ENCODE assay signal across 14 cellular contexts in genomic region chr10:78199759-78200158, GRCh38.
A peak's percentile ranks its signal among the peaks of the same experiment; 100 is the strongest.
DNase-seq lines count a peak whose midpoint lies in the region; ATAC-seq and TF ChIP-seq lines count a peak whose summit lies in the region.
"Had no signal": no experiment of that assay in that cellular context is flagged by ENCODE, and none has a peak within 500 bp of the region (broad histone marks: within the 10 kb centered on the region; RNA-seq: fewer than 3 reads in every experiment).

No MANE protein-coding gene starts in this region.

- CTCF ChIA-PET in mammary epithelial cell (lab: Charles Lee; ENCODE audit: low non-redundant PET): interaction anchor here (0.6 kb wide), 1 partner anchor 16 kb away, joined by 3 read pairs; no protein-coding TSS in a partner anchor

- no peaks in the 10 kb centered on the region for H3K9me3 ChIP-seq in mammary epithelial cell (replicated peaks; ENCODE audit: insufficient read depth, low read length)
- H3K9me3 ChIP-seq: BLaER1 had no signal

- H3K4me2 ChIP-seq in mammary epithelial cell (ENCODE audit: insufficient read depth, low read depth, low read length): peak overlapping the region; percentile 5
- H3K4me2 ChIP-seq: BLaER1 had no signal

- no peak overlapping the region for H2AFZ ChIP-seq in mammary epithelial cell (ENCODE audit: low read depth, low read length)

- no peaks in the 10 kb centered on the region for H3K79me2 ChIP-seq in mammary epithelial cell (ENCODE audit: insufficient read depth, low read length)

- dilution Hi-C loops in mammary epithelial cell (cut with HindIII; ENCODE audit: low sequenced_read_pairs): no loop called here

- DNase-seq in NCI-H82 (lab: John Stamatoyannopoulos, UW) (peak; percentile 54), NCI-H82 treated with DMSO at 0.1 percent for 48 hours (lab: John Stamatoyannopoulos, UW; ENCODE audit: unreplicated experiment) (no peak), NCI-H1105 treated with DMSO at 0.1 percent for 48 hours (lab: John Stamatoyannopoulos, UW) (peak; percentile 45), mammary epithelial cell (peak; percentile 70), lower leg skin (ENCODE audit: low spot score in 2 of 2) (no peak), GM13977 (ENCODE audit: low spot score) (no peak)
- DNase-seq: H9, Karpas-422, NCI-H1694 treated with DMSO at 0.1 percent for 48 hours, NCI-H226, RPMI8226, T-helper 2 cell had no signal

- TF ChIP-seq POLR2A in lower leg skin (IDR thresholded peaks at IDR 0.05): no peak

- in situ Hi-C loops in mammary epithelial cell (cut with MboI; ENCODE audit: low sequenced_read_pairs in 2 of 2): no loop called here
- in situ Hi-C loops in GM13977 (cut with MboI; ENCODE audit: low pct_unique_long_range_greater_than_20kb, low sequenced_read_pairs, unreplicated experiment): no loop called here

- no peaks in the 10 kb centered on the region for H3K27me3 ChIP-seq in mammary epithelial cell (ENCODE audit: insufficient read depth, low read length)
- H3K27me3 ChIP-seq: BLaER1 had no signal

- no peaks in the 10 kb centered on the region for H4K20me1 ChIP-seq in mammary epithelial cell (ENCODE audit: insufficient read depth, low read length)
- H4K20me1 ChIP-seq: BLaER1 had no signal

- H3K27ac ChIP-seq in mammary epithelial cell (ENCODE audit: insufficient read depth, low read depth, low read length): no peak overlapping the region
- H3K27ac ChIP-seq: BLaER1 had no signal

- WGBS in mammary epithelial cell (ENCODE audit: low coverage, missing lambda C conversion rate): 50% methylated on average over 2 of the region's 2 CpGs
- WGBS in lower leg skin, 2 donors: 81 to 90% methylated on average over 2 of the region's 2 CpGs

- BruUV-seq in mammary epithelial cell (replicated peaks; lab: Mats Ljungman, UMichigan): no TSS peak

- TF ChIP-seq CTCF in mammary epithelial cell (conservative IDR thresholded peaks at IDR 0.05 in 1 of 2, IDR thresholded peaks at IDR 0.05 in 1 of 2; ENCODE audit: extremely low read depth in 1 of 2, insufficient read depth in 1 of 2, low read depth in 1 of 2, low read length in 2 of 2): no peak
- no peak for TF ChIP-seq CTCF in lower leg skin (IDR thresholded peaks at IDR 0.05)
- TF ChIP-seq CTCF in GM13977 (IDR thresholded peaks at IDR 0.05; ENCODE audit: extremely low read depth, insufficient read depth, missing control alignments): no peak

- H3K4me1 ChIP-seq in mammary epithelial cell (ENCODE audit: insufficient read depth, low read length): peaks cover 25% of the 10 kb centered on the region

- no peaks in the 10 kb centered on the region for H3K36me3 ChIP-seq in mammary epithelial cell (ENCODE audit: insufficient read depth, low read length)
- H3K36me3 ChIP-seq: BLaER1 had no signal

- no peak for ATAC-seq in GM18502 (IDR thresholded peaks at IDR 0.05; ENCODE audit: poor library complexity, unreplicated experiment)

- intact Hi-C loops in mammary epithelial cell (cut with micrococcal nuclease) (no loop called here), lower leg skin (cut with DNase I; ENCODE audit: low total_unique reads) (loop anchor here (10.0 kb wide), 1 partner anchor 1005 kb away; no protein-coding TSS in a partner anchor)

- H3K4me3 ChIP-seq in mammary epithelial cell (replicated peaks in 1 of 3; ENCODE audit: insufficient read depth in 1 of 3, low read depth in 2 of 3, low read length in 3 of 3): no peak overlapping the region
- H3K4me3 ChIP-seq in lower leg skin (ENCODE audit: low read depth, poor library complexity, severe bottlenecking): no peak overlapping the region
- H3K4me3 ChIP-seq: BLaER1 had no signal

- no peak overlapping the region for H3K9ac ChIP-seq in mammary epithelial cell (ENCODE audit: insufficient read depth, low read length)
- H3K9ac ChIP-seq: BLaER1 had no signal

Comparison
In these comparisons a context has a peak if more than half of its experiments do, and no peak if none do; other contexts are left out.
1. DNase-seq: peak in NCI-H82 (single experiment), NCI-H1105 treated with DMSO at 0.1 percent for 48 hours (single experiment) and mammary epithelial cell (single experiment); none in NCI-H82 treated with DMSO at 0.1 percent for 48 hours (single experiment), lower leg skin (0 of 2) and GM13977 (single experiment).